In genomic region chr1:89598450-89599331, GRCh38 we compare ENCODE assay signal across 1 cellular context.
TF ChIP-seq lines count a peak whose summit lies in the region.

No MANE protein-coding gene starts in this region.

TF ChIP-seq in K562, 482 proteins besides CTCF, POLR2A, EP300 and RAD21 (continued from another document):
- TF ChIP-seq CHD7 (IDR thresholded peaks at IDR 0.05; ENCODE audit: low read depth, low read length) (no peak), GTF3C2 (IDR thresholded peaks at IDR 0.05; ENCODE audit: borderline replicate concordance, extremely low read depth, insufficient read length) (no peak), IRF1 (CRISPR knock-in tag; IDR thresholded peaks at IDR 0.05; ENCODE audit: borderline replicate concordance) (no peak), TFE3 (CRISPR knock-in tag; IDR thresholded peaks at IDR 0.05) (no peak), L3MBTL2 (IDR thresholded peaks at IDR 0.05) (no peak), RBFOX2 (IDR thresholded peaks at IDR 0.05; ENCODE audit: low read depth, low read length) (no peak), SIN3B (IDR thresholded peaks at IDR 0.05; ENCODE audit: low read depth) (no peak), THAP12 (CRISPR knock-in tag; IDR thresholded peaks at IDR 0.05) (no peak), RNF2 (IDR thresholded peaks at IDR 0.05) (no peak), SMAD3 (CRISPR knock-in tag; conservative IDR thresholded peaks at IDR 0.05) (no peak), DEAF1 (CRISPR knock-in tag; IDR thresholded peaks at IDR 0.05) (peak; percentile 28; the same call in 1 of the 2 replicates), ATF7 (IDR thresholded peaks at IDR 0.05) (no peak), ZNF134 (CRISPR knock-in tag; conservative IDR thresholded peaks at IDR 0.05) (no peak), TARDBP (IDR thresholded peaks at IDR 0.05) (no peak)
TF ChIP-seq in K562: peak in this region for 6.
